ENCODE assay signal across 8 cellular contexts in genomic region chr12:52870361-52871290, GRCh38. TPM values are rescaled to one million over a fixed set of nuclear protein-coding genes. Genes with fewer than 3 reads are reported as not detected.
A peak's percentile ranks its signal among the peaks of the same experiment; 100 is the strongest.
DNase-seq lines count a peak whose midpoint lies in the region; ATAC-seq and TF ChIP-seq lines count a peak whose summit lies in the region.

No MANE protein-coding gene starts in this region.

- no peaks in the 10 kb centered on the region for H3K27me3 ChIP-seq in Loucy (ENCODE audit: insufficient read depth, low read length, poor library complexity, severe bottlenecking)

- no peak overlapping the region for H3K9ac ChIP-seq in Loucy (ENCODE audit: low read depth, low read length, poor library complexity, severe bottlenecking)

- peaks cover 26% of the 10 kb centered on the region for H3K4me1 ChIP-seq in Loucy (ENCODE audit: insufficient read depth, low read length, poor library complexity, severe bottlenecking)

- no peak overlapping the region for H3K4me3 ChIP-seq in Loucy (ENCODE audit: low read length, poor library complexity, severe bottlenecking)
- no peak overlapping the region for H3K4me3 ChIP-seq in choroid plexus epithelial cell (ENCODE audit: low read depth, low read length)

- no peaks in the 10 kb centered on the region for H3K9me3 Mint-ChIP-seq in memory B cell

- peaks cover 11% of the 10 kb centered on the region for H3K27me3 Mint-ChIP-seq in memory B cell

- H3F3A ChIP-seq in Loucy (ENCODE audit: low read depth): no peaks in the 10 kb centered on the region

- no peak overlapping the region for H2AFZ ChIP-seq in Loucy (ENCODE audit: low read length)

- peaks cover 32% of the 10 kb centered on the region for H3K4me1 Mint-ChIP-seq in memory B cell

- no peaks in the 10 kb centered on the region for H3K36me3 Mint-ChIP-seq in memory B cell

- TF ChIP-seq CTCF in GM20000 (IDR thresholded peaks at IDR 0.05; ENCODE audit: extremely low read depth, missing control alignments) (peak; percentile 60), Loucy (conservative IDR thresholded peaks at IDR 0.05; ENCODE audit: low read length) (peak; percentile 98), choroid plexus epithelial cell (conservative IDR thresholded peaks at IDR 0.05; ENCODE audit: low read depth, low read length) (peak; percentile 86)

- no peaks in the 10 kb centered on the region for H3K36me3 ChIP-seq in Loucy (ENCODE audit: insufficient read depth, low read length)

- peak; percentile 77 for ATAC-seq in memory B cell (ENCODE audit: low read depth)

- H3K9me3 ChIP-seq in Loucy (ENCODE audit: insufficient read depth, low read depth, low read length): no peaks in the 10 kb centered on the region

- H3K79me2 ChIP-seq in Loucy (ENCODE audit: insufficient read depth, low read length): no peaks in the 10 kb centered on the region

- no peaks in the 10 kb centered on the region for H3K9me2 ChIP-seq in Loucy (replicated peaks; ENCODE audit: low read depth, low read length)

- peak overlapping the region; percentile 63 for H3K4me3 Mint-ChIP-seq in memory B cell

- in situ Hi-C loops in Caki2 (cut with HindIII; ENCODE audit: low pct_unique_long_range_greater_than_20kb, low sequenced_read_pairs): no loop called here

- peak; percentile 58 for DNase-seq in Caki2 (ENCODE audit: low read depth)
- peak; percentile 84 for DNase-seq in GM20000 (ENCODE audit: low spot score)
- peak; percentile 68 to 71 for DNase-seq in activated CD4-positive, alpha-beta T cell treated with anti-CD3 and anti-CD28 coated beads for 24 hours (ENCODE audit: low read depth in 2 of 2)
- peak; percentile 59 for DNase-seq in choroid plexus epithelial cell (ENCODE audit: low read depth)
- peak; percentile 57 to 75 for DNase-seq in memory B cell (ENCODE audit: low spot score in 2 of 2)
- DNase-seq in stimulated activated CD8-positive, alpha-beta memory T cell treated with anti-CD3 and anti-CD28 coated beads, Interleukin-4, amount 100 ng/mL, for 1 hour (ENCODE audit: low read depth in 2 of 2, low spot score in 1 of 2): peak; percentile 57 to 70
- DNase-seq in cerebellum (ENCODE audit: low spot score): no peak

- H3K27ac Mint-ChIP-seq in memory B cell: no peak overlapping the region

- H4K20me1 ChIP-seq in Loucy (ENCODE audit: insufficient read depth, low read length, poor library complexity, severe bottlenecking): no peaks in the 10 kb centered on the region

- H3K4me2 ChIP-seq in Loucy (ENCODE audit: low read depth, low read length, poor library complexity, severe bottlenecking): peak overlapping the region; percentile 22

RNA-seq across cellular contexts. Expression of gene KRT78, which starts 21.8 kb away (rescaled TPM):
- total RNA-seq in Caki2 (2014; rRNA removed; shearing (Covaris generic); ENCODE audit: low replicate concordance): not detected in 2 replicates
- not detected for total RNA-seq in cerebellum

RNA-seq across cellular contexts. Expression of gene KRT8, which starts 34.2 kb away (rescaled TPM):
- total RNA-seq in Caki2 (2014; rRNA removed; shearing (Covaris generic); ENCODE audit: low replicate concordance): 1,565 and 1,569 TPM in 2 replicates
- 1.9 TPM for total RNA-seq in cerebellum

RNA-seq across cellular contexts. Expression of gene KRT79, which starts 36.5 kb away (rescaled TPM):
- not detected in 2 replicates for total RNA-seq in Caki2 (2014; rRNA removed; shearing (Covaris generic); ENCODE audit: low replicate concordance)
- total RNA-seq in cerebellum: not detected

RNA-seq across cellular contexts. Expression of gene KRT4, which starts 56.7 kb away (rescaled TPM):
- 2.0 and 2.5 TPM in 2 replicates for total RNA-seq in Caki2 (2014; rRNA removed; shearing (Covaris generic); ENCODE audit: low replicate concordance)
- total RNA-seq in cerebellum: not detected

Comparison
In these comparisons a context has a peak if more than half of its experiments do, and no peak if none do; other contexts are left out.
1. RNA of gene KRT8, which starts 34.2 kb away (total RNA-seq): 1,565 to 1,569 TPM in Caki2; 1.9 TPM in cerebellum (single experiment); every median in the first group is over 100 times any median in the second.
2. Peak in every context shown above with its lines, with median percentiles within 50 percentile points of each other: CTCF ChIP-seq.